In the genomic region with DNA sequence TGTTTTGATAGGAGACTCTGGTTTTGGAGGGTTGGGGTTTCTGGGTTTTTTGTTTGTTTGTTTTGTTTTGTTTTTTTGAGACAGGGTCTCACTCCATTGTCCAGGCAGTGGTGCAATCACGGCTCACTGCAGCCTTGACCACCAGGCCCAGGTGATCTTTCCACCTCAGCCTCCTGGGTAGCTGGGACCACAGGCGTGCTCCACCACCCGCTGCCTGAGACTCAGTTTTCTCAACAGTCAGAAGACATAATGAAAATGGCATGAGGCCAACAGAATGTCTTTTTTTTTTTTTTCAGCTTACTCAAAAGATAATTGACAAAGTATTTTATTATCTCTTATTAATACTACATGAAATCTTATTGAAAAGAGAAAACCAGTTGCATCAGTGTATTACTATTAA, we compare ENCODE assay signal across 14 cellular contexts.
"Had no signal": no experiment of that assay in that cellular context is flagged by ENCODE, and none has a peak within 500 bp of the region (broad histone marks: within the 10 kb centered on the region; RNA-seq: fewer than 3 reads in every experiment).

No MANE protein-coding gene starts in this region.

- H3K27ac ChIP-seq: brain microvascular endothelial cell, foreskin keratinocyte, ovary, VCaP had no signal

- H3K4me3 Mint-ChIP-seq: neural crest cell; stimulated activated naive B cell treated with anti-CD40 and anti-IgM and Interleukin-4, amounts not matched to agents 10 μg/mL and 1 μg/mL and 100 μg/mL, for 72 hours; type B pancreatic cell had no signal

- H3K9me3 Mint-ChIP-seq: neural crest cell; stimulated activated naive B cell treated with anti-CD40 and anti-IgM and Interleukin-4, amounts not matched to agents 10 μg/mL and 1 μg/mL and 100 μg/mL, for 72 hours; type B pancreatic cell had no signal

- ATAC-seq: foreskin keratinocyte; left lobe of liver; stimulated activated naive B cell treated with anti-CD40 and anti-IgM and Interleukin-4, amounts not matched to agents 10 μg/mL and 1 μg/mL and 100 μg/mL, for 72 hours had no signal

- H3K9me3 ChIP-seq: ovary had no signal

- H3K27me3 Mint-ChIP-seq: stimulated activated naive B cell treated with anti-CD40 and anti-IgM and Interleukin-4, amounts not matched to agents 10 μg/mL and 1 μg/mL and 100 μg/mL, for 72 hours; type B pancreatic cell had no signal

- H3K36me3 ChIP-seq: ovary had no signal

- H3K4me1 ChIP-seq: foreskin keratinocyte had no signal

- H3K27me3 ChIP-seq: brain microvascular endothelial cell, foreskin keratinocyte, ovary had no signal

- H3K27ac Mint-ChIP-seq: stimulated activated naive B cell treated with anti-CD40 and anti-IgM and Interleukin-4, amounts not matched to agents 10 μg/mL and 1 μg/mL and 100 μg/mL, for 72 hours; type B pancreatic cell had no signal

- DNase-seq: activated CD4-positive, alpha-beta T cell treated with anti-CD3 and anti-CD28 coated beads for 4 hours; activated CD8-positive, alpha-beta memory T cell treated with anti-CD3 and anti-CD28 coated beads for 24 hours; activated naive CD4-positive, alpha-beta T cell; activated T-cell treated with anti-CD3 and anti-CD28 coated beads for 4 hours; brain microvascular endothelial cell; foreskin keratinocyte; mesenchymal stem cell; stimulated activated naive B cell treated with anti-CD40 and anti-IgM and Interleukin-4, amounts not matched to agents 10 μg/mL and 1 μg/mL and 100 μg/mL, for 72 hours had no signal

- FAIRE-seq: endothelial cell of umbilical vein had no signal

- H3K4me3 ChIP-seq: ovary had no signal

- H3K4me1 Mint-ChIP-seq: neural crest cell had no signal
